Comparison of ENCODE assay signal across 10 cellular contexts in genomic region chr9:136720251-136720886, GRCh38. TPM values are rescaled to one million over a fixed set of nuclear protein-coding genes. Genes with fewer than 3 reads are reported as not detected.
DNase-seq lines count a peak whose midpoint lies in the region; ATAC-seq lines count a peak whose summit lies in the region.
"Had no signal": no experiment of that assay in that cellular context is flagged by ENCODE, and none has a peak within 500 bp of the region (broad histone marks: within the 10 kb centered on the region; RNA-seq: fewer than 3 reads in every experiment).

No MANE protein-coding gene starts in this region.

- no peaks in the 10 kb centered on the region for H3K27me3 ChIP-seq in H7 (ENCODE audit: control insufficient read depth, insufficient read depth, low read length)
- no peaks in the 10 kb centered on the region for H3K27me3 ChIP-seq in neuron (ENCODE audit: insufficient read depth, low read length)

- H3K36me3 ChIP-seq in H7 (replicated peaks; ENCODE audit: control insufficient read depth, insufficient read depth, low read length), result peaks cover 9% of the 10 kb centered on the region
- H3K36me3 ChIP-seq in neuron (ENCODE audit: insufficient read depth, low read length), result peaks cover 42% of the 10 kb centered on the region

- H2AFZ ChIP-seq in neuron (ENCODE audit: low read depth, low read length), result no peak overlapping the region

- peaks cover 31% of the 10 kb centered on the region for H3K4me1 ChIP-seq in neuron (ENCODE audit: insufficient read depth, low read length)

- no peak for ATAC-seq in HG03159 (IDR thresholded peaks at IDR 0.05; ENCODE audit: unreplicated experiment)

- DNase-seq in H7 (peak; percentile 91), cerebellar cortex (ENCODE audit: low spot score) (peak; percentile 71), NCI-H510A (lab: John Stamatoyannopoulos, UW) (no peak), putamen (ENCODE audit: low spot score) (no peak)
- DNase-seq: activated CD4-positive, alpha-beta T cell treated with anti-CD3 and anti-CD28 coated beads, Interleukin-2, amount 10 ng/mL, durations not matched to agents 24 days and 14 days; DMS79 treated with DMSO at 0.1 percent for 48 hours had no signal

- no peaks in the 10 kb centered on the region for H3K9me3 ChIP-seq in neuron (ENCODE audit: low read length)

- H3K4me3 ChIP-seq in H7 (ENCODE audit: insufficient read depth, low read depth, low read length) (no peak overlapping the region), neuron (ENCODE audit: low read length) (peak overlapping the region; percentile 26)

RNA-seq across cellular contexts. Expression of gene DIPK1B, which starts 8.0 kb away (rescaled TPM):
- total RNA-seq in H7 (2014; rRNA removed; shearing (Covaris generic)), result 57.0 and 75.7 TPM in 2 replicates

RNA-seq across cellular contexts. Expression of gene LCN10, which starts 22.4 kb away (rescaled TPM):
- 0.76 and 1.4 TPM in 2 replicates for total RNA-seq in H7 (2014; rRNA removed; shearing (Covaris generic))
- total RNA-seq: M059J had no signal

RNA-seq across cellular contexts. Expression of gene LCN6, which starts 28.0 kb away (rescaled TPM):
- total RNA-seq in H7 (2014; rRNA removed; shearing (Covaris generic)), result not detected in 2 replicates
- total RNA-seq: activated CD4-positive, alpha-beta T cell treated with anti-CD3 and anti-CD28 coated beads, Interleukin-2, amount 10 ng/mL, durations not matched to agents 24 days and 14 days; fibroblast of villous mesenchyme; M059J had no signal

RNA-seq across cellular contexts. Expression of gene AGPAT2, which starts 33.1 kb away (rescaled TPM):
- 41.1 and 54.7 TPM in 2 replicates for total RNA-seq in H7 (2014; rRNA removed; shearing (Covaris generic))

RNA-seq across cellular contexts. Expression of gene LCN8, which starts 37.7 kb away (rescaled TPM):
- not detected in 2 replicates for total RNA-seq in H7 (2014; rRNA removed; shearing (Covaris generic))
- total RNA-seq: activated CD4-positive, alpha-beta T cell treated with anti-CD3 and anti-CD28 coated beads, Interleukin-2, amount 10 ng/mL, durations not matched to agents 24 days and 14 days; fibroblast of villous mesenchyme; M059J had no signal

Comparison
In these comparisons a context has a peak if more than half of its experiments do, and no peak if none do; other contexts are left out.
1. DNase-seq: peak in H7 (single experiment) and cerebellar cortex (single experiment); none in NCI-H510A (single experiment) and putamen (single experiment).